Comparison of ENCODE assay signal across 8 cellular contexts in the genomic region with DNA sequence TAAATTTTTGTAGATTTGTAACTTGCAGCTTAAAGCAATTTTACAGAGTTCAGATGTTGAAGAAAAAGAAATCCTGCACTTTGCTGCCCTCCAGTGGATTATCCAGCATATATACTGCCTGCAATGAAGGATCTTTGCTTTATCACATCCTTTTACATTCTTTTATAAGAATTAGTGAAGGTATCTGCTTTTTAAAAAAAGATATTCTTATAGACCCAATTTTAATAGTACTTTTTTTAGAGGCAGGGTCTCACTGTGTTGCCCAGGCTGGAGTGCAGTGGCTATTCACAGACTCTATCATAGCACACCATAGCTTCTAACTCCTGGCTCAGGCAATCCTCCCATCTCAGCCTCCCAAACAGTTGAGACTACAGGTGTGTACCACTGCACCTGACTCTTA.
DNase-seq lines count a peak whose midpoint lies in the region; ATAC-seq and TF ChIP-seq lines count a peak whose summit lies in the region.

No MANE protein-coding gene starts in this region.

- H3K4me1 Mint-ChIP-seq in activated naive CD8-positive, alpha-beta T cell treated with anti-CD3 and anti-CD28 coated beads, Interleukin-2, amount 10 ng/mL, durations not matched to agents 7 days and 5 days, result no peaks in the 10 kb centered on the region
- no peaks in the 10 kb centered on the region for H3K4me1 Mint-ChIP-seq in immature natural killer cell

- no peaks in the 10 kb centered on the region for H3K9me3 Mint-ChIP-seq in activated naive CD8-positive, alpha-beta T cell treated with anti-CD3 and anti-CD28 coated beads, Interleukin-2, amount 10 ng/mL, durations not matched to agents 7 days and 5 days
- H3K9me3 Mint-ChIP-seq in immature natural killer cell, result no peaks in the 10 kb centered on the region

- no peaks in the 10 kb centered on the region for H3K36me3 ChIP-seq in testis (ENCODE audit: low read depth, missing control alignments)

- H3K4me3 Mint-ChIP-seq in activated naive CD8-positive, alpha-beta T cell treated with anti-CD3 and anti-CD28 coated beads, Interleukin-2, amount 10 ng/mL, durations not matched to agents 7 days and 5 days, result no peak overlapping the region
- no peak overlapping the region for H3K4me3 Mint-ChIP-seq in immature natural killer cell

- ATAC-seq in GM19468 (IDR thresholded peaks at IDR 0.05; ENCODE audit: extremely low read depth, unreplicated experiment), result peak; percentile 84
- ATAC-seq in activated naive CD8-positive, alpha-beta T cell treated with anti-CD3 and anti-CD28 coated beads, Interleukin-2, amount 10 ng/mL, durations not matched to agents 7 days and 5 days (ENCODE audit: low read depth), result peak; percentile 56

- peaks cover 2% of the 10 kb centered on the region for H3K36me3 Mint-ChIP-seq in activated naive CD8-positive, alpha-beta T cell treated with anti-CD3 and anti-CD28 coated beads, Interleukin-2, amount 10 ng/mL, durations not matched to agents 7 days and 5 days
- peaks cover 0 to 10% (median 9%) of the 10 kb centered on the region in 3 donors for H3K36me3 Mint-ChIP-seq in immature natural killer cell

- H3K4me1 ChIP-seq in testis, result no peaks in the 10 kb centered on the region

- intact Hi-C loops in testis (cut with DNase I; ENCODE audit: low total_unique reads), result no loop called here

- POLR2A ChIA-PET in activated naive CD8-positive, alpha-beta T cell treated with anti-CD3 and anti-CD28 coated beads, Interleukin-2, amount 10 ng/mL, durations not matched to agents 7 days and 5 days (lab: Charles Lee), result interaction anchor here (0.6 to 1.0 kb wide), 3 partner anchors 60 to 108 kb away, joined by 3 read pairs; a partner anchor contains a TSS

- peak in 2 of 3 experiments; percentile 51 to 56 for TF ChIP-seq CTCF in testis (IDR thresholded peaks at IDR 0.05)

- no peaks in the 10 kb centered on the region for H3K27me3 ChIP-seq in testis

- no peak overlapping the region for H3K4me3 ChIP-seq in testis

- H3K27me3 Mint-ChIP-seq in activated naive CD8-positive, alpha-beta T cell treated with anti-CD3 and anti-CD28 coated beads, Interleukin-2, amount 10 ng/mL, durations not matched to agents 7 days and 5 days, result no peaks in the 10 kb centered on the region
- H3K27me3 Mint-ChIP-seq in immature natural killer cell (ENCODE audit: low read depth in 3 of 3), result no peaks in the 10 kb centered on the region

- peak; percentile 2 for DNase-seq in NCI-H510A treated with DMSO at 0.1 percent for 48 hours (lab: John Stamatoyannopoulos, UW)
- DNase-seq in NCI-H510A (lab: John Stamatoyannopoulos, UW), result no peak
- DNase-seq in NCI-H146 (lab: John Stamatoyannopoulos, UW), result peak; percentile 7
- no peak for DNase-seq in activated naive CD8-positive, alpha-beta T cell treated with anti-CD3 and anti-CD28 coated beads, Interleukin-2, amount 10 ng/mL, durations not matched to agents 7 days and 5 days
- DNase-seq in immature natural killer cell, result peak in 2 of 3 donors; percentile 12 to 13
- DNase-seq in testis, result peak; percentile 44
- no peak for DNase-seq in GDM1 (lab: John Stamatoyannopoulos, UW)

- H3K9me3 ChIP-seq in testis, result no peaks in the 10 kb centered on the region

- H3K27ac ChIP-seq in testis, result no peak overlapping the region

- no peak for TF ChIP-seq POLR2A in testis (IDR thresholded peaks at IDR 0.05)

- no peak overlapping the region for H3K27ac Mint-ChIP-seq in activated naive CD8-positive, alpha-beta T cell treated with anti-CD3 and anti-CD28 coated beads, Interleukin-2, amount 10 ng/mL, durations not matched to agents 7 days and 5 days
- H3K27ac Mint-ChIP-seq in immature natural killer cell, result no peak overlapping the region

Comparison
In these comparisons a context has a peak if more than half of its experiments do, and no peak if none do; other contexts are left out.
1. DNase-seq: peak in NCI-H510A treated with DMSO at 0.1 percent for 48 hours (single experiment), NCI-H146 (single experiment), immature natural killer cell (2 of 3) and testis (single experiment); none in NCI-H510A (single experiment), activated naive CD8-positive, alpha-beta T cell treated with anti-CD3 and anti-CD28 coated beads, Interleukin-2, amount 10 ng/mL, durations not matched to agents 7 days and 5 days (single experiment) and GDM1 (single experiment).